In genomic region chr2:241035818-241036396, GRCh38 we compare ENCODE assay signal across 8 cellular contexts. TPM values are rescaled to one million over a fixed set of nuclear protein-coding genes. Genes with fewer than 3 reads are reported as not detected.
DNase-seq lines count a peak whose midpoint lies in the region; ATAC-seq, FAIRE-seq and TF ChIP-seq lines count a peak whose summit lies in the region.

No MANE protein-coding gene starts in this region.

- intact Hi-C loops in lower lobe of right lung (cut with DNase I): no loop called here

- DNase-seq in GM12892 (ENCODE audit: insufficient read length) (peak; percentile 53), lower lobe of right lung (no peak), KG1 (lab: John Stamatoyannopoulos, UW) (no peak), COLO829 (ENCODE audit: low spot score) (no peak), MG63 (no peak), NCI-H2107 treated with DMSO at 0.1 percent for 48 hours (lab: John Stamatoyannopoulos, UW; ENCODE audit: unreplicated experiment) (no peak)
- DNase-seq in activated naive CD4-positive, alpha-beta T cell treated with anti-CD3 and anti-CD28 coated beads, Interleukin-2, amount 10 ng/mL, durations not matched to agents 7 days and 5 days: no peak

- peak; percentile 16 for ATAC-seq in HG03135 (IDR thresholded peaks at IDR 0.05; ENCODE audit: unreplicated experiment)
- ATAC-seq in lower lobe of right lung: peak; percentile 33 to 51

- no peak for TF ChIP-seq CTCF in lower lobe of right lung (IDR thresholded peaks at IDR 0.05)

- H3K27me3 ChIP-seq in lower lobe of right lung (ENCODE audit: low read depth) (no peaks in the 10 kb centered on the region), MG63 (no peaks in the 10 kb centered on the region)

- H3K36me3 ChIP-seq in lower lobe of right lung: peaks cover 65% of the 10 kb centered on the region
- no peaks in the 10 kb centered on the region for H3K36me3 ChIP-seq in MG63

- TF ChIP-seq POLR2A in GM12892 (IDR thresholded peaks at IDR 0.05; ENCODE audit: low read depth, low read length): no peak

- peaks cover 44% of the 10 kb centered on the region for H3K27me3 Mint-ChIP-seq in activated naive CD4-positive, alpha-beta T cell treated with anti-CD3 and anti-CD28 coated beads, Interleukin-2, amount 10 ng/mL, durations not matched to agents 7 days and 5 days

- H3K4me3 Mint-ChIP-seq in activated naive CD4-positive, alpha-beta T cell treated with anti-CD3 and anti-CD28 coated beads, Interleukin-2, amount 10 ng/mL, durations not matched to agents 7 days and 5 days: peak overlapping the region; percentile 72

- no peak for FAIRE-seq in GM12892 (lab: Jason Lieb, UNC)

- peaks cover 3% of the 10 kb centered on the region for H3K36me3 Mint-ChIP-seq in activated naive CD4-positive, alpha-beta T cell treated with anti-CD3 and anti-CD28 coated beads, Interleukin-2, amount 10 ng/mL, durations not matched to agents 7 days and 5 days

- H3K4me1 Mint-ChIP-seq in activated naive CD4-positive, alpha-beta T cell treated with anti-CD3 and anti-CD28 coated beads, Interleukin-2, amount 10 ng/mL, durations not matched to agents 7 days and 5 days: peaks cover 25% of the 10 kb centered on the region

- CTCF ChIA-PET in activated naive CD4-positive, alpha-beta T cell treated with anti-CD3 and anti-CD28 coated beads, Interleukin-2, amount 10 ng/mL, durations not matched to agents 7 days and 5 days (lab: Charles Lee): no interaction called here

- H3K27ac ChIP-seq in lower lobe of right lung: no peak overlapping the region

- H3K9me3 ChIP-seq in lower lobe of right lung: no peaks in the 10 kb centered on the region
- no peaks in the 10 kb centered on the region for H3K9me3 ChIP-seq in MG63

- peak overlapping the region; percentile 86 for H3K27ac Mint-ChIP-seq in activated naive CD4-positive, alpha-beta T cell treated with anti-CD3 and anti-CD28 coated beads, Interleukin-2, amount 10 ng/mL, durations not matched to agents 7 days and 5 days

- H3K4me3 ChIP-seq in lower lobe of right lung: peak overlapping the region; percentile 46
- H3K4me3 ChIP-seq in MG63: no peak overlapping the region

- H3K9me3 Mint-ChIP-seq in activated naive CD4-positive, alpha-beta T cell treated with anti-CD3 and anti-CD28 coated beads, Interleukin-2, amount 10 ng/mL, durations not matched to agents 7 days and 5 days: no peaks in the 10 kb centered on the region

- peaks cover 15% of the 10 kb centered on the region for H3K4me1 ChIP-seq in lower lobe of right lung

RNA-seq across cellular contexts. Expression of gene SNED1, which starts 37.5 kb away (rescaled TPM):
- 3.2 TPM for polyA plus RNA-seq in GM12892 (2012; ENCODE audit: missing spikeins)
- total RNA-seq in lower lobe of right lung: 36.2 TPM
- 2.6 and 5.1 TPM in 2 replicates for total RNA-seq in MG63 (2014; rRNA removed; shearing (Covaris generic); ENCODE audit: low replicate concordance)
